ENCODE assay signal across 12 cellular contexts in the genomic region with DNA sequence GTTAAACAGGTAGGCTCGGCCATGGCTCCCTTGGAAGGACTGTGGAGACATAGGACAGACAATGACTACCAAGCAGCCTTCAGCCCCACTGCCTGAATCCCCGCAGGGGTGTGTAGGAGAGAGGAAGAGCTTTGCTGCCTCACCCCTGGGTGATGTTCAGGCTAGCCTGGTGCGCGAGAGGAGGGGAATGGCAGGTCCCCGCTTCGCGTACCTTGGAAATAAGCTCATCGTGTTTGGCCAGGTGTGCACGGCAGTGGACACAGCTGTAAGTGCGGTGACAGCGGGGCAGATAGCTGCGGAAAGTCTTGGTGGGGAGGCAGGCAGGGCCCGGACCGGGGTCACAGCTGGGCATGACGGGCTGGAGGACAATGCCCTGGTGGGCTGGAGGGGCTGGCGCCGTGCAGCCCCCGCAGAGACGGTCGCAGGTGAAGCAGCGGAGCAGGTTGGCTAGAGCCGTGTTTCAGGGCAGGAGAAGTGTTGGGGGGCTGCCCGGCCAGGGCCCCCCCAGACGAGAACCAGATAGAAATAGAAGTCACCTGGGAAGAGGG. TPM values are rescaled to one million over a fixed set of nuclear protein-coding genes. Genes with fewer than 3 reads are reported as not detected.
DNase-seq lines count a peak whose midpoint lies in the region; ATAC-seq, FAIRE-seq and TF ChIP-seq lines count a peak whose summit lies in the region.
"Had no signal": no experiment of that assay in that cellular context is flagged by ENCODE, and none has a peak within 500 bp of the region (broad histone marks: within the 10 kb centered on the region; RNA-seq: fewer than 3 reads in every experiment).

No MANE protein-coding gene starts in this region.

- intact Hi-C loops in right cardiac atrium (cut with DNase I): loop anchor here in 3 of 4 donors (5.0 to 10.0 kb wide), 4 partner anchors 80 to 302 kb away; a partner anchor contains a TSS
- intact Hi-C loops in uterus (cut with DNase I; ENCODE audit: low total_unique reads): loop anchor here (10.0 kb wide), 1 partner anchor 52 kb away; a partner anchor contains a TSS
- intact Hi-C loops in upper lobe of right lung (cut with DNase I): no loop called here

- H3K4me2 ChIP-seq in astrocyte (ENCODE audit: low read length): peak overlapping the region; percentile 22
- peak overlapping the region; percentile 27 for H3K4me2 ChIP-seq in keratinocyte (ENCODE audit: control insufficient read depth, extremely low read depth, insufficient read depth, low read depth, low read length)

- H3K9me1 ChIP-seq in keratinocyte (ENCODE audit: control insufficient read depth, extremely low read depth, insufficient read depth, low read length): no peaks in the 10 kb centered on the region

- H3K9me3 Mint-ChIP-seq in astrocyte (ENCODE audit: unreplicated experiment): no peaks in the 10 kb centered on the region
- H3K9me3 Mint-ChIP-seq: T-helper 1 cell treated with Interleukin-12 subunit alpha and Interleukin-12 subunit beta and Interleukin-4 antibody, amounts not matched to agents 30 μg/mL and 1 μg/mL, for 36 hours had no signal

- peaks cover 67% of the 10 kb centered on the region for H3K4me1 Mint-ChIP-seq in astrocyte (ENCODE audit: low read depth, unreplicated experiment)

- peak overlapping the region; percentile 55 for H3K27ac ChIP-seq in cardiac muscle cell
- H3K27ac ChIP-seq in right cardiac atrium (ENCODE audit: low read length): no peak overlapping the region
- no peak overlapping the region for H3K27ac ChIP-seq in astrocyte (ENCODE audit: low read depth, low read length)
- H3K27ac ChIP-seq in keratinocyte (ENCODE audit: control insufficient read depth, insufficient read depth, low read length): no peak overlapping the region
- peak overlapping the region; percentile 56 to 73 for H3K27ac ChIP-seq in uterus
- no peak overlapping the region for H3K27ac ChIP-seq in WERI-Rb-1
- H3K27ac ChIP-seq in upper lobe of right lung: no peak overlapping the region

- H2AFZ ChIP-seq in astrocyte (ENCODE audit: low read depth, low read length) (no peak overlapping the region), keratinocyte (ENCODE audit: control insufficient read depth, low read length) (no peak overlapping the region)

- WGBS in right cardiac atrium: 10% methylated on average over 24 of the region's 24 CpGs

- H4K20me1 ChIP-seq in astrocyte (ENCODE audit: insufficient read depth, low read length) (peaks cover 75% of the 10 kb centered on the region), keratinocyte (ENCODE audit: control insufficient read depth, extremely low read depth, insufficient read depth, low read length) (peaks cover 10% of the 10 kb centered on the region)

- H3K36me3 ChIP-seq in cardiac muscle cell (no peaks in the 10 kb centered on the region), astrocyte (ENCODE audit: insufficient read depth, low read length) (no peaks in the 10 kb centered on the region), keratinocyte (ENCODE audit: control insufficient read depth in 2 of 2, extremely low read depth in 1 of 2, insufficient read depth in 2 of 2, low read length in 2 of 2) (peaks cover 0 to 1% of the 10 kb centered on the region in 2 experiments), uterus (no peaks in the 10 kb centered on the region), WERI-Rb-1 (no peaks in the 10 kb centered on the region), upper lobe of right lung (no peaks in the 10 kb centered on the region)
- H3K36me3 ChIP-seq: ascending aorta had no signal

- H3K27me3 Mint-ChIP-seq in astrocyte (ENCODE audit: low read depth, unreplicated experiment): no peaks in the 10 kb centered on the region

- TF ChIP-seq CTCF in cardiac muscle cell (IDR thresholded peaks at IDR 0.05; ENCODE audit: low read depth, low read length): no peak
- TF ChIP-seq CTCF in astrocyte (IDR thresholded peaks at IDR 0.05; ENCODE audit: insufficient read depth, low read depth, low read length): no peak
- no peak for TF ChIP-seq CTCF in keratinocyte (optimal IDR thresholded peaks at IDR 0.05 in 1 of 3, IDR thresholded peaks at IDR 0.05 in 1 of 3, conservative IDR thresholded peaks at IDR 0.05 in 1 of 3; ENCODE audit: extremely low read depth in 1 of 3, insufficient read depth in 2 of 3, low read length in 3 of 3)
- TF ChIP-seq CTCF in uterus (IDR thresholded peaks at IDR 0.05): no peak
- no peak for TF ChIP-seq CTCF in WERI-Rb-1 (IDR thresholded peaks at IDR 0.05; ENCODE audit: low read depth, low read length)
- no peak for TF ChIP-seq CTCF in upper lobe of right lung (IDR thresholded peaks at IDR 0.05)

- H3K79me2 ChIP-seq in astrocyte (ENCODE audit: insufficient read depth, low read length) (peaks cover 1% of the 10 kb centered on the region), keratinocyte (ENCODE audit: control insufficient read depth, insufficient read depth, low read length) (peaks cover under 1% of the 10 kb centered on the region)

- dilution Hi-C loops in keratinocyte (cut with MboI; ENCODE audit: extremely low pct_ligation_motif_present, low sequenced_read_pairs): no loop called here

- peaks cover 66% of the 10 kb centered on the region for H3K4me1 ChIP-seq in cardiac muscle cell (ENCODE audit: low read depth)
- H3K4me1 ChIP-seq in right cardiac atrium (ENCODE audit: control insufficient read depth, insufficient read depth, low read length): peaks cover 18% of the 10 kb centered on the region
- peaks cover 31% of the 10 kb centered on the region for H3K4me1 ChIP-seq in astrocyte (ENCODE audit: insufficient read depth, low read length)
- H3K4me1 ChIP-seq in keratinocyte (ENCODE audit: control insufficient read depth, extremely low read depth, insufficient read depth, low read length): peaks cover 41% of the 10 kb centered on the region
- peaks cover 0 to 35% of the 10 kb centered on the region in 2 donors for H3K4me1 ChIP-seq in uterus
- H3K4me1 ChIP-seq in upper lobe of right lung: peaks cover 44% of the 10 kb centered on the region

- no peaks in the 10 kb centered on the region for H3K36me3 Mint-ChIP-seq in astrocyte (ENCODE audit: low read depth, unreplicated experiment)

- peak overlapping the region; percentile 55 for H3K4me3 Mint-ChIP-seq in astrocyte (ENCODE audit: unreplicated experiment)
- H3K4me3 Mint-ChIP-seq: T-helper 1 cell treated with Interleukin-12 subunit alpha and Interleukin-12 subunit beta and Interleukin-4 antibody, amounts not matched to agents 30 μg/mL and 1 μg/mL, for 36 hours had no signal

- no peak for FAIRE-seq in astrocyte (lab: Jason Lieb, UNC)
- no peak for FAIRE-seq in keratinocyte (lab: Jason Lieb, UNC)

- no peak for TF ChIP-seq POLR2A in uterus (IDR thresholded peaks at IDR 0.05)

- H3K27me3 ChIP-seq in cardiac muscle cell (no peaks in the 10 kb centered on the region), right cardiac atrium (ENCODE audit: control insufficient read depth, insufficient read depth) (no peaks in the 10 kb centered on the region), astrocyte (ENCODE audit: insufficient read depth, low read length) (peaks cover 39% of the 10 kb centered on the region), keratinocyte (ENCODE audit: control insufficient read depth, extremely low read depth, insufficient read depth, low read length) (peaks cover 32% of the 10 kb centered on the region), uterus (no peaks in the 10 kb centered on the region), WERI-Rb-1 (ENCODE audit: insufficient read depth, low read depth, severe bottlenecking) (peaks cover 55% of the 10 kb centered on the region), upper lobe of right lung (peaks cover 18% of the 10 kb centered on the region)

- H3K9ac ChIP-seq in astrocyte (ENCODE audit: low read length) (no peak overlapping the region), keratinocyte (ENCODE audit: control insufficient read depth, extremely low read depth, insufficient read depth, low read length) (no peak overlapping the region)

- H3K4me3 ChIP-seq in cardiac muscle cell: no peak overlapping the region
- H3K4me3 ChIP-seq in right cardiac atrium (ENCODE audit: low read length): no peak overlapping the region
- no peak overlapping the region for H3K4me3 ChIP-seq in astrocyte (ENCODE audit: insufficient read depth, low read depth, low read length)
- H3K4me3 ChIP-seq in keratinocyte (ENCODE audit: control insufficient read depth in 2 of 3, extremely low read depth in 1 of 3, insufficient read depth in 2 of 3, low read depth in 1 of 3, low read length in 3 of 3): no peak overlapping the region
- no peak overlapping the region for H3K4me3 ChIP-seq in uterus
- no peak overlapping the region for H3K4me3 ChIP-seq in WERI-Rb-1 (ENCODE audit: low read depth, low read length)
- no peak overlapping the region for H3K4me3 ChIP-seq in upper lobe of right lung

- H3K27ac Mint-ChIP-seq in astrocyte (ENCODE audit: unreplicated experiment): peak overlapping the region; percentile 77
- H3K27ac Mint-ChIP-seq: T-helper 1 cell treated with Interleukin-12 subunit alpha and Interleukin-12 subunit beta and Interleukin-4 antibody, amounts not matched to agents 30 μg/mL and 1 μg/mL, for 36 hours had no signal

- H3K9me3 ChIP-seq in cardiac muscle cell (ENCODE audit: low read depth) (no peaks in the 10 kb centered on the region), right cardiac atrium (ENCODE audit: control insufficient read depth, low read length) (no peaks in the 10 kb centered on the region), astrocyte (ENCODE audit: insufficient read depth, low read depth, low read length) (no peaks in the 10 kb centered on the region), keratinocyte (ENCODE audit: control insufficient read depth, low read depth, low read length) (no peaks in the 10 kb centered on the region), uterus (no peaks in the 10 kb centered on the region), WERI-Rb-1 (ENCODE audit: severe bottlenecking) (no peaks in the 10 kb centered on the region), upper lobe of right lung (no peaks in the 10 kb centered on the region)
- H3K9me3 ChIP-seq: ascending aorta had no signal

- DNase-seq in cardiac muscle cell (ENCODE audit: low read depth in 1 of 2, low spot score in 1 of 2) (peak in 1 of 2 donors; percentile 15), right cardiac atrium (no peak), astrocyte (ENCODE audit: low read depth) (no peak), keratinocyte (ENCODE audit: low read depth, low spot score) (no peak), uterus (no peak), WERI-Rb-1 (no peak), upper lobe of right lung (no peak)
- DNase-seq: activated CD8-positive, alpha-beta memory T cell treated with anti-CD3 and anti-CD28 coated beads, Interleukin-2, amount 50 U/mL, for 48 hours; HCEC 1CT had no signal

- ATAC-seq in right cardiac atrium (no peak), HG02571 (IDR thresholded peaks at IDR 0.05; ENCODE audit: unreplicated experiment) (no peak), upper lobe of right lung (no peak)

RNA-seq across cellular contexts. Expression of a gene that starts 2.9 kb away (rescaled TPM):
- total RNA-seq in cardiac muscle cell: 0.70 and 1.3 TPM in 2 replicates
- 1.1 and 2.1 TPM in 2 replicates for polyA plus RNA-seq in cardiac muscle cell
- 1 to 10 TPM in 1 of 4 donors, under 1 TPM in 3; 0.33 to 1.1 (median 0.62) TPM for total RNA-seq in right cardiac atrium
- 1.5 TPM for polyA plus RNA-seq in right cardiac atrium
- 0.09 and 0.62 TPM in 2 replicates for total RNA-seq in astrocyte
- 0.05 to 0.14 TPM in 2 of 3 replicates, not detected in the other for polyA plus RNA-seq in keratinocyte
- 2.7 TPM for polyA plus RNA-seq in keratinocyte (2011; ENCODE audit: low read depth)
- not detected in 2 replicates for polyA plus RNA-seq in keratinocyte (2011; cell fraction: cytosol; rRNA removed)
- 0.10 TPM in 1 of 2 replicates, not detected in the other for polyA plus RNA-seq in keratinocyte (2011; cell fraction: nucleus; rRNA removed)
- polyA plus RNA-seq in keratinocyte (2012; ENCODE audit: low replicate concordance): 0.10 and 0.75 TPM in 2 replicates
- not detected in 3 replicates for polyA minus RNA-seq in keratinocyte
- not detected for polyA minus RNA-seq in keratinocyte (2011; cell fraction: cytosol; rRNA and poly(A)+ RNA removed)
- polyA minus RNA-seq in keratinocyte (2011; cell fraction: nucleus; rRNA and poly(A)+ RNA removed): not detected in 2 replicates
- 1 to 10 TPM in 3 of 4 donors, under 1 TPM in 1; 0.26 to 7.6 (median 2.7) TPM for total RNA-seq in uterus
- 6.9 TPM for total RNA-seq in upper lobe of right lung
- total RNA-seq: ascending aorta had no signal

RNA-seq across cellular contexts. Expression of a gene that starts 10.7 kb away (rescaled TPM):
- total RNA-seq in cardiac muscle cell: 16.5 and 17.2 TPM in 2 replicates
- polyA plus RNA-seq in cardiac muscle cell: 16.7 and 17.9 TPM in 2 replicates
- total RNA-seq in right cardiac atrium: 1 to 10 TPM; 6.3 to 8.2 (median 7.2) TPM
- 4.6 TPM for polyA plus RNA-seq in right cardiac atrium
- 19.1 and 21.4 TPM in 2 replicates for total RNA-seq in astrocyte
- 24.6 to 41.7 TPM (median 25.0 TPM) in 3 replicates for polyA plus RNA-seq in keratinocyte
- polyA plus RNA-seq in keratinocyte (2011; ENCODE audit: low read depth): 13.5 TPM
- polyA plus RNA-seq in keratinocyte (2011; cell fraction: cytosol; rRNA removed): 18.4 and 27.3 TPM in 2 replicates
- 30.9 and 40.4 TPM in 2 replicates for polyA plus RNA-seq in keratinocyte (2011; cell fraction: nucleus; rRNA removed)
- polyA plus RNA-seq in keratinocyte (2012; ENCODE audit: low replicate concordance): 19.0 and 19.3 TPM in 2 replicates
- polyA minus RNA-seq in keratinocyte: 10.0 to 27.2 TPM (median 23.5 TPM) in 3 replicates
- 11.5 TPM for polyA minus RNA-seq in keratinocyte (2011; cell fraction: cytosol; rRNA and poly(A)+ RNA removed)
- 12.9 and 15.7 TPM in 2 replicates for polyA minus RNA-seq in keratinocyte (2011; cell fraction: nucleus; rRNA and poly(A)+ RNA removed)
- total RNA-seq in uterus: 10 to 100 TPM in 2 of 4 donors, 1 to 10 TPM in 2; 3.1 to 24.4 (median 12.2) TPM
- total RNA-seq in upper lobe of right lung: 11.7 TPM

RNA-seq across cellular contexts. Expression of a gene that starts 21.1 kb away (rescaled TPM):
- total RNA-seq in cardiac muscle cell (30.9 and 36.8 TPM in 2 replicates), right cardiac atrium (10 to 100 TPM; 38.9 to 60.4 (median 54.3) TPM), astrocyte (89.8 and 94.7 TPM in 2 replicates), uterus (10 to 100 TPM; 27.2 to 50.6 (median 34.6) TPM), upper lobe of right lung (79.8 TPM)
- polyA plus RNA-seq in cardiac muscle cell (24.9 and 32.1 TPM in 2 replicates), right cardiac atrium (27.0 TPM), keratinocyte (78.8 to 94.6 TPM (median 79.3 TPM) in 3 replicates)
- polyA plus RNA-seq in keratinocyte (2011; ENCODE audit: low read depth): 20.0 TPM
- 42.1 and 51.9 TPM in 2 replicates for polyA plus RNA-seq in keratinocyte (2011; cell fraction: cytosol; rRNA removed)
- 138 and 141 TPM in 2 replicates for polyA plus RNA-seq in keratinocyte (2011; cell fraction: nucleus; rRNA removed)
- 49.6 and 67.7 TPM in 2 replicates for polyA plus RNA-seq in keratinocyte (2012; ENCODE audit: low replicate concordance)
- polyA minus RNA-seq in keratinocyte: 134 to 174 TPM (median 153 TPM) in 3 replicates
- 51.8 TPM for polyA minus RNA-seq in keratinocyte (2011; cell fraction: cytosol; rRNA and poly(A)+ RNA removed)
- 135 and 254 TPM in 2 replicates for polyA minus RNA-seq in keratinocyte (2011; cell fraction: nucleus; rRNA and poly(A)+ RNA removed)

RNA-seq across cellular contexts. Expression of a gene that starts 49.3 kb away (rescaled TPM):
- total RNA-seq in cardiac muscle cell (42.8 and 51.9 TPM in 2 replicates), right cardiac atrium (100 to 1,000 TPM; 181 to 294 (median 203) TPM), astrocyte (62.5 and 92.1 TPM in 2 replicates), uterus (100 to 1,000 TPM in 3 of 4 donors, 10 to 100 TPM in 1; 39.3 to 742 (median 362) TPM), upper lobe of right lung (490 TPM)
- polyA plus RNA-seq in cardiac muscle cell (80.7 and 123 TPM in 2 replicates), right cardiac atrium (268 TPM), keratinocyte (12.8 to 21.9 TPM (median 14.4 TPM) in 3 replicates)
- polyA plus RNA-seq in keratinocyte (2011; ENCODE audit: low read depth): 8.4 TPM
- 29.9 and 33.4 TPM in 2 replicates for polyA plus RNA-seq in keratinocyte (2011; cell fraction: cytosol; rRNA removed)
- polyA plus RNA-seq in keratinocyte (2011; cell fraction: nucleus; rRNA removed): 31.9 and 42.8 TPM in 2 replicates
- polyA plus RNA-seq in keratinocyte (2012; ENCODE audit: low replicate concordance): 20.9 and 29.3 TPM in 2 replicates
- 11.7 to 22.2 TPM (median 19.8 TPM) in 3 replicates for polyA minus RNA-seq in keratinocyte
- 26.3 TPM for polyA minus RNA-seq in keratinocyte (2011; cell fraction: cytosol; rRNA and poly(A)+ RNA removed)
- 13.1 and 20.5 TPM in 2 replicates for polyA minus RNA-seq in keratinocyte (2011; cell fraction: nucleus; rRNA and poly(A)+ RNA removed)

Comparison
In these comparisons a context has a peak if more than half of its experiments do, and no peak if none do; other contexts are left out.
1. H3K27ac ChIP-seq: peak in cardiac muscle cell (single experiment) and uterus (2 of 2); none in right cardiac atrium (single experiment), astrocyte (single experiment), keratinocyte (single experiment), WERI-Rb-1 (single experiment) and upper lobe of right lung (single experiment).